Comparison of ENCODE assay signal across 9 cellular contexts in genomic region chr1:33641099-33641830, GRCh38.
DNase-seq lines count a peak whose midpoint lies in the region; ATAC-seq and TF ChIP-seq lines count a peak whose summit lies in the region.
"Had no signal": no experiment of that assay in that cellular context is flagged by ENCODE, and none has a peak within 500 bp of the region (broad histone marks: within the 10 kb centered on the region; RNA-seq: fewer than 3 reads in every experiment).

No MANE protein-coding gene starts in this region.

- no peaks in the 10 kb centered on the region for H3K79me2 ChIP-seq in OCI-LY1 (ENCODE audit: insufficient read depth, low read length)

- in situ Hi-C loops in ACHN (cut with HindIII; ENCODE audit: low pct_ligation_motif_present, low pct_unique_long_range_greater_than_20kb, low sequenced_read_pairs): no loop called here

- no peaks in the 10 kb centered on the region for H3K9me3 ChIP-seq in OCI-LY1 (ENCODE audit: low read length)

- no peak overlapping the region for H3K27ac ChIP-seq in OCI-LY1 (ENCODE audit: low read depth, low read length, poor library complexity, severe bottlenecking)

- no peaks in the 10 kb centered on the region for H3F3A ChIP-seq in OCI-LY1 (ENCODE audit: insufficient read depth, low read length)

- TF ChIP-seq CTCF in GM12864 (IDR thresholded peaks at IDR 0.05; ENCODE audit: low read depth, low read length, missing control alignments) (peak; percentile 58), OCI-LY1 (IDR thresholded peaks at IDR 0.05; ENCODE audit: low read length) (peak; percentile 51)

- no peaks in the 10 kb centered on the region for H4K20me1 ChIP-seq in OCI-LY1 (ENCODE audit: insufficient read depth, low read length)

- peak; percentile 21 for DNase-seq in ACHN
- DNase-seq in GM12864 (ENCODE audit: low read depth): no peak
- DNase-seq in germinal center (ENCODE audit: low spot score): peak; percentile 20
- no peak for DNase-seq in left colon
- DNase-seq: stimulated activated naive B cell treated with anti-CD40 and anti-IgM and Interleukin-4, amounts not matched to agents 10 μg/mL and 1 μg/mL and 100 μg/mL, for 72 hours had no signal

- no peaks in the 10 kb centered on the region for H3K4me1 ChIP-seq in OCI-LY1 (ENCODE audit: insufficient read depth, low read length, severe bottlenecking)

- H3K27me3 ChIP-seq in OCI-LY1 (ENCODE audit: insufficient read depth, low read length): no peaks in the 10 kb centered on the region

- no peaks in the 10 kb centered on the region for H3K36me3 ChIP-seq in OCI-LY1 (ENCODE audit: insufficient read depth, low read length)

- H2AFZ ChIP-seq in OCI-LY1 (ENCODE audit: low read length): no peak overlapping the region

- ATAC-seq in GM21390 (IDR thresholded peaks at IDR 0.05; ENCODE audit: unreplicated experiment) (no peak), HG02763 (IDR thresholded peaks at IDR 0.05; ENCODE audit: unreplicated experiment) (no peak), left colon (no peak), HG03159 (IDR thresholded peaks at IDR 0.05; ENCODE audit: unreplicated experiment) (no peak)
- ATAC-seq: stimulated activated naive B cell treated with anti-CD40 and anti-IgM and Interleukin-4, amounts not matched to agents 10 μg/mL and 1 μg/mL and 100 μg/mL, for 72 hours had no signal

- H3K4me3 ChIP-seq in GM12864 (ENCODE audit: low read depth, low read length): no peak overlapping the region
- no peak overlapping the region for H3K4me3 ChIP-seq in OCI-LY1 (ENCODE audit: low read depth, low read length, poor library complexity, severe bottlenecking)

- H3K9me2 ChIP-seq in OCI-LY1 (ENCODE audit: low read depth, low read length): no peaks in the 10 kb centered on the region

- no peak overlapping the region for H3K9ac ChIP-seq in OCI-LY1 (ENCODE audit: low read length)

- no peak overlapping the region for H3K4me2 ChIP-seq in OCI-LY1 (ENCODE audit: low read length)

- intact Hi-C loops in left colon (cut with DNase I, micrococcal nuclease): no loop called here

Comparison
In these comparisons a context has a peak if more than half of its experiments do, and no peak if none do; other contexts are left out.
1. DNase-seq: peak in ACHN (single experiment) and germinal center (single experiment); none in GM12864 (single experiment) and left colon (0 of 2).